9 cellular contexts compared by ENCODE assay signal in genomic region chr2:65357959-65358294, GRCh38.
DNase-seq lines count a peak whose midpoint lies in the region; ATAC-seq and TF ChIP-seq lines count a peak whose summit lies in the region.
"Had no signal": no experiment of that assay in that cellular context is flagged by ENCODE, and none has a peak within 500 bp of the region (broad histone marks: within the 10 kb centered on the region; RNA-seq: fewer than 3 reads in every experiment).

No MANE protein-coding gene starts in this region.

- peak overlapping the region; percentile 84 for H3K4me2 ChIP-seq in SU-DHL-6 (ENCODE audit: low read depth, low read length, poor library complexity, severe bottlenecking)

- peaks cover 0 to 5% (median 1%) of the 10 kb centered on the region in 4 donors for H3K4me1 Mint-ChIP-seq in CD4-positive, alpha-beta memory T cell
- H3K4me1 Mint-ChIP-seq: B cell had no signal

- H3K4me1 ChIP-seq in CD4-positive, alpha-beta memory T cell (ENCODE audit: insufficient read depth, low read length), result no peaks in the 10 kb centered on the region
- peaks cover 12% of the 10 kb centered on the region for H3K4me1 ChIP-seq in HAP-1

- in situ Hi-C loops in HAP-1 (cut with MboI; ENCODE audit: low sequenced_read_pairs), result no loop called here

- intact Hi-C loops in CD4-positive, alpha-beta memory T cell (cut with micrococcal nuclease), result no loop called here

- H2AFZ ChIP-seq in SU-DHL-6 (ENCODE audit: low read depth, low read length, severe bottlenecking), result no peak overlapping the region

- H3K27me3 Mint-ChIP-seq in CD4-positive, alpha-beta memory T cell, result no peaks in the 10 kb centered on the region

- H3K36me3 ChIP-seq in SU-DHL-6 (ENCODE audit: low read length) (no peaks in the 10 kb centered on the region), HAP-1 (replicated peaks) (no peaks in the 10 kb centered on the region)
- no peaks in the 10 kb centered on the region for H3K36me3 ChIP-seq in CD4-positive, alpha-beta memory T cell (ENCODE audit: insufficient read depth, low read length)

- POLR2A ChIA-PET in CD4-positive, alpha-beta memory T cell (lab: Charles Lee; ENCODE audit: partially characterized antibody), result no interaction called here

- peaks cover 55% of the 10 kb centered on the region for H3F3A ChIP-seq in SU-DHL-6 (ENCODE audit: insufficient read depth)

- DNase-seq in AG10803 (ENCODE audit: low read depth) (peak; percentile 31), DMS153 (lab: John Stamatoyannopoulos, UW) (no peak), HAP-1 (ENCODE audit: low spot score in 2 of 2) (no peak), C1 segment of cervical spinal cord (lab: John Stamatoyannopoulos, UW) (no peak)
- no peak for DNase-seq in CD4-positive, alpha-beta memory T cell

- H3K4me3 ChIP-seq in AG10803 (ENCODE audit: low read length) (no peak overlapping the region), SU-DHL-6 (ENCODE audit: insufficient read depth, low read length, poor library complexity, severe bottlenecking) (no peak overlapping the region), HAP-1 (no peak overlapping the region)
- no peak overlapping the region for H3K4me3 ChIP-seq in CD4-positive, alpha-beta memory T cell (ENCODE audit: low read length in 2 of 2)

- no peak overlapping the region for H3K27ac Mint-ChIP-seq in CD4-positive, alpha-beta memory T cell
- H3K27ac Mint-ChIP-seq: B cell had no signal

- H3K36me3 Mint-ChIP-seq in CD4-positive, alpha-beta memory T cell, result no peaks in the 10 kb centered on the region

- peaks cover 99% of the 10 kb centered on the region for H3K79me2 ChIP-seq in SU-DHL-6 (ENCODE audit: insufficient read depth, low read length)

- H4K20me1 ChIP-seq in SU-DHL-6 (ENCODE audit: low read depth, low read length), result no peaks in the 10 kb centered on the region

- peak overlapping the region; percentile 93 for H3K27ac ChIP-seq in SU-DHL-6 (ENCODE audit: low read depth, low read length)
- H3K27ac ChIP-seq in CD4-positive, alpha-beta memory T cell (ENCODE audit: low read depth, low read length), result no peak overlapping the region

- H3K9ac ChIP-seq in SU-DHL-6 (ENCODE audit: low read length), result peak overlapping the region; percentile 48

- no peaks in the 10 kb centered on the region for H3K9me3 Mint-ChIP-seq in CD4-positive, alpha-beta memory T cell

- H3K27me3 ChIP-seq in SU-DHL-6 (ENCODE audit: low read length), result no peaks in the 10 kb centered on the region
- no peaks in the 10 kb centered on the region for H3K27me3 ChIP-seq in CD4-positive, alpha-beta memory T cell (ENCODE audit: insufficient read depth, low read length)
- no peaks in the 10 kb centered on the region for H3K27me3 ChIP-seq in HAP-1 (ENCODE audit: low read depth)

- TF ChIP-seq CTCF in AG10803 (conservative IDR thresholded peaks at IDR 0.05; ENCODE audit: low read length) (no peak), SU-DHL-6 (IDR thresholded peaks at IDR 0.05; ENCODE audit: insufficient read depth, low read length, poor library complexity, severe bottlenecking) (no peak)

- H3K9me2 ChIP-seq in SU-DHL-6 (replicated peaks; ENCODE audit: insufficient read depth, low read length), result no peaks in the 10 kb centered on the region

- CTCF ChIA-PET in CD4-positive, alpha-beta memory T cell (lab: Charles Lee; ENCODE audit: partially characterized antibody), result no interaction called here

- ATAC-seq in GM19328 (IDR thresholded peaks at IDR 0.05; ENCODE audit: unreplicated experiment), result peak; percentile 83
- peak; percentile 58 for ATAC-seq in HG02943 (IDR thresholded peaks at IDR 0.05; ENCODE audit: low read depth, unreplicated experiment)

- no peak overlapping the region for H3K4me3 Mint-ChIP-seq in CD4-positive, alpha-beta memory T cell
- H3K4me3 Mint-ChIP-seq: B cell had no signal

- H3K9me3 ChIP-seq in SU-DHL-6 (ENCODE audit: insufficient read depth, low read length) (no peaks in the 10 kb centered on the region), HAP-1 (no peaks in the 10 kb centered on the region)
- H3K9me3 ChIP-seq in CD4-positive, alpha-beta memory T cell (ENCODE audit: control insufficient read depth in 1 of 2, low read length in 2 of 2), result no peaks in the 10 kb centered on the region
